In the genomic region with DNA sequence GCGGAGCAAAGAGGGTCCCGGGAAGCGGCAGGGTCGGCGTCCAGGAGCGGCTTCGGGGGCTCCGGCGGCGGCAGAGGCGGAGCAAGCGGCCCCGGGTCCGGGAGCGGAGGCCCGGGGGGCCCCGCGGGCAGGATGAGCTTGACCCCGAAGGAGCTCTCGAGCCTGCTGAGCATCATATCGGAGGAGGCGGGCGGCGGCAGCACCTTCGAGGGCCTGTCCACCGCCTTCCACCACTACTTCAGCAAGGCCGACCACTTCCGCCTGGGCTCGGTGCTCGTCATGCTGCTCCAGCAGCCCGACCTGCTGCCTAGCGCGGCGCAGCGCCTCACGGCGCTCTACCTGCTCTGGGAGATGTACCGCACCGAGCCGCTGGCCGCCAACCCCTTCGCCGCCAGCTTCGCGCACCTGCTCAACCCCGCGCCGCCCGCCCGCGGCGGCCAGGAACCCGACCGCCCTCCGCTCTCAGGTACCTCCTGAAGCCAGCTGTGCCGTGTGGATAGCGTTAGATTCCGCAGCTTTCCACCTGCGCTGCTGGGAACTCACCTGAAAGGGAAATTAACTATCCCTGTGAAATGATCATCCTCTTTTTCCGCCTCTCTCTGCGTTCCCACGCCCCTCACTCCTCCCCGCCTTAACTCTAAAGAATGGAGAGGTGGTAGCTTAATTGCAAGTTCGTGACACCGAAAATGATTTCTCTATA, we compare ENCODE assay signal across 8 cellular contexts. TPM values are rescaled to one million over a fixed set of nuclear protein-coding genes. Genes with fewer than 3 reads are reported as not detected.
DNase-seq lines count a peak whose midpoint lies in the region; ATAC-seq and TF ChIP-seq lines count a peak whose summit lies in the region.

No MANE protein-coding gene starts in this region.

- no peaks in the 10 kb centered on the region for H3K9me3 Mint-ChIP-seq in T-helper 2 cell treated with Interferon-gamma antibody and Interleukin-4, amounts not matched to agents 5 μg/mL and 100 μg/mL, for 36 hours
- H3K9me3 Mint-ChIP-seq in immature natural killer cell: no peaks in the 10 kb centered on the region

- H3K36me3 Mint-ChIP-seq in T-helper 2 cell treated with Interferon-gamma antibody and Interleukin-4, amounts not matched to agents 5 μg/mL and 100 μg/mL, for 36 hours (ENCODE audit: low read depth): peaks cover 25% of the 10 kb centered on the region
- peaks cover 0 to 6% (median 5%) of the 10 kb centered on the region in 3 donors for H3K36me3 Mint-ChIP-seq in immature natural killer cell

- 0 to 1% methylated on average over 12 to 62 of the region's 65 CpGs for WGBS in body of pancreas, 2 donors

- TF ChIP-seq CTCF in body of pancreas (IDR thresholded peaks at IDR 0.05): no peak

- intact Hi-C loops in body of pancreas (cut with DNase I): no loop called here

- H3K4me3 ChIP-seq in body of pancreas: peak overlapping the region; percentile 64 to 89

- H3K27ac Mint-ChIP-seq in T-helper 2 cell treated with Interferon-gamma antibody and Interleukin-4, amounts not matched to agents 5 μg/mL and 100 μg/mL, for 36 hours: peak overlapping the region; percentile 98
- peak overlapping the region; percentile 90 to 99 (median 97) for H3K27ac Mint-ChIP-seq in immature natural killer cell

- H3K27me3 ChIP-seq in body of pancreas: no peaks in the 10 kb centered on the region

- H3K27ac ChIP-seq in body of pancreas: peak overlapping the region; percentile 91 to 97 (median 92)

- no peaks in the 10 kb centered on the region for H3K36me3 ChIP-seq in body of pancreas (replicated peaks in 1 of 2; ENCODE audit: insufficient read depth in 1 of 2, low read depth in 2 of 2)

- peaks cover 36% of the 10 kb centered on the region for H3K4me1 ChIP-seq in body of pancreas

- H3K4me1 Mint-ChIP-seq in T-helper 2 cell treated with Interferon-gamma antibody and Interleukin-4, amounts not matched to agents 5 μg/mL and 100 μg/mL, for 36 hours (ENCODE audit: low read depth): peaks cover 35% of the 10 kb centered on the region
- peaks cover 45 to 58% of the 10 kb centered on the region in 2 donors for H3K4me1 Mint-ChIP-seq in immature natural killer cell

- no peaks in the 10 kb centered on the region for H3K9me3 ChIP-seq in body of pancreas

- peak; percentile 19 to 53 (median 43) for TF ChIP-seq POLR2A in body of pancreas (IDR thresholded peaks at IDR 0.05)

- peak; percentile 10 for DNase-seq in GF-D8 (lab: John Stamatoyannopoulos, UW)
- peak; percentile 39 for DNase-seq in LHCN-M2 (ENCODE audit: low read depth)
- peak; percentile 67 for DNase-seq in T-helper 2 cell treated with Interferon-gamma antibody and Interleukin-4, amounts not matched to agents 5 μg/mL and 100 μg/mL, for 36 hours (ENCODE audit: low spot score)
- DNase-seq in body of pancreas: peak; percentile 78 to 87 (median 82)
- peak; percentile 81 to 85 (median 85) for DNase-seq in immature natural killer cell
- DNase-seq in stimulated activated CD4-positive, alpha-beta T cell treated with anti-CD3 and anti-CD28 coated beads, Interleukin-15, amount 100 ng/mL, for 1 hour (ENCODE audit: low read depth in 1 of 2, low spot score in 1 of 2): peak; percentile 51 to 60
- no peak for DNase-seq in NCI-H1048 (lab: John Stamatoyannopoulos, UW)

- peak overlapping the region; percentile 98 for H3K4me3 Mint-ChIP-seq in T-helper 2 cell treated with Interferon-gamma antibody and Interleukin-4, amounts not matched to agents 5 μg/mL and 100 μg/mL, for 36 hours
- H3K4me3 Mint-ChIP-seq in immature natural killer cell: peak overlapping the region; percentile 92 to 99 (median 96)

- ATAC-seq in GM21786 (IDR thresholded peaks at IDR 0.05; ENCODE audit: unreplicated experiment): peak; percentile 44
- peak; percentile 69 for ATAC-seq in body of pancreas

- H3K27me3 Mint-ChIP-seq in T-helper 2 cell treated with Interferon-gamma antibody and Interleukin-4, amounts not matched to agents 5 μg/mL and 100 μg/mL, for 36 hours (ENCODE audit: low read depth): no peaks in the 10 kb centered on the region
- H3K27me3 Mint-ChIP-seq in immature natural killer cell (ENCODE audit: low read depth in 3 of 3): peaks cover 12 to 24% (median 17%) of the 10 kb centered on the region in 3 donors

RNA-seq across cellular contexts. Expression of gene CNOT11, which starts 0.5 kb away (rescaled TPM):
- total RNA-seq in LHCN-M2 (2014; rRNA removed): 46.9 and 53.1 TPM in 2 replicates
- 18.5 TPM for polyA plus RNA-seq in LHCN-M2 (2012)
- 10 to 100 TPM; 10.2 to 34.5 TPM for total RNA-seq in body of pancreas
- polyA plus RNA-seq in immature natural killer cell: 10 to 100 TPM; 37.0 to 56.9 (median 39.3) TPM

RNA-seq across cellular contexts. Expression of gene RNF149, which starts 55.3 kb away (rescaled TPM):
- total RNA-seq in LHCN-M2 (2014; rRNA removed) (75.9 and 97.7 TPM in 2 replicates), body of pancreas (10 to 100 TPM; 38.6 to 47.7 TPM)
- 12.4 TPM for polyA plus RNA-seq in LHCN-M2 (2012)
- polyA plus RNA-seq in immature natural killer cell: 10 to 100 TPM; 45.5 to 79.9 (median 50.9) TPM
